1 cellular context compared by ENCODE assay signal in genomic region chr4:10107111-10108091, GRCh38.
TF ChIP-seq lines count a peak whose summit lies in the region.

No MANE protein-coding gene starts in this region.

TF ChIP-seq in SK-N-SH, 30 proteins besides CTCF, POLR2A, EP300 and RAD21 (continued from another document):
- TF ChIP-seq RCOR1 (IDR thresholded peaks at IDR 0.05; ENCODE audit: low read length) (no peak), TAF1 (IDR thresholded peaks at IDR 0.05; ENCODE audit: borderline replicate concordance, low read depth, low read length) (no peak), GATA2 (CRISPR knock-in tag; IDR thresholded peaks at IDR 0.05) (no peak), FOSL2 (IDR thresholded peaks at IDR 0.05; ENCODE audit: borderline replicate concordance, low read depth) (no peak), TEAD4 (IDR thresholded peaks at IDR 0.05; ENCODE audit: borderline replicate concordance, insufficient read depth) (no peak), MEF2A (IDR thresholded peaks at IDR 0.05; ENCODE audit: borderline replicate concordance, low read depth) (no peak), SIN3A (IDR thresholded peaks at IDR 0.05; ENCODE audit: borderline replicate concordance, low read depth, low read length) (no peak), ELF1 (IDR thresholded peaks at IDR 0.05) (no peak), EZH2phosphoT487 (IDR thresholded peaks at IDR 0.05; ENCODE audit: borderline replicate concordance, low read depth) (no peak)
